29 cellular contexts compared by ENCODE assay signal in genomic region chr16:69814561-69814960, GRCh38. TPM values are rescaled to one million over a fixed set of nuclear protein-coding genes. Genes with fewer than 3 reads are reported as not detected.
DNase-seq lines count a peak whose midpoint lies in the region; ATAC-seq, FAIRE-seq and TF ChIP-seq lines count a peak whose summit lies in the region.
"Had no signal": no experiment of that assay in that cellular context is flagged by ENCODE, and none has a peak within 500 bp of the region (broad histone marks: within the 10 kb centered on the region; RNA-seq: fewer than 3 reads in every experiment).

No MANE protein-coding gene starts in this region.

- in situ Hi-C loops in HepG2 (cut with HindIII; ENCODE audit: extremely low pct_ligation_motif_present, low pct_unique_long_range_greater_than_20kb) = no loop called here

- 28 to 32% methylated on average over 4 of the region's 4 CpGs for WGBS in body of pancreas, 2 donors
- WGBS in HepG2 (ENCODE audit: low lambda C conversion rate) = 19% methylated on average over 4 of the region's 4 CpGs
- WGBS in prostate gland = 48% methylated on average over 4 of the region's 4 CpGs

- H3K4me1 Mint-ChIP-seq in Caco-2 (ENCODE audit: low read depth, unreplicated experiment) (peaks cover 8% of the 10 kb centered on the region), GM23338 (peaks cover 13% of the 10 kb centered on the region)

- H2AFZ ChIP-seq in HepG2 (ENCODE audit: low read length) (no peak overlapping the region), GM23338 (no peak overlapping the region), PC-3 (ENCODE audit: low read length) (no peak overlapping the region)
- H2AFZ ChIP-seq: PC-9 had no signal

- H3K27ac ChIP-seq in body of pancreas (peak overlapping the region; percentile 78 to 95 (median 91)), HepG2 (ENCODE audit: extremely low read length, insufficient read depth, low read length) (peak overlapping the region; percentile 67), prostate gland (peak overlapping the region; percentile 20 to 33), GM23338 (ENCODE audit: low read depth) (no peak overlapping the region), PC-3 (ENCODE audit: low read length) (no peak overlapping the region)
- H3K27ac ChIP-seq: BLaER1, PC-9, SJCRH30 had no signal

- H3K9me2 ChIP-seq in GM23338 (ENCODE audit: insufficient read depth) (no peaks in the 10 kb centered on the region), PC-3 (replicated peaks; ENCODE audit: low read length) (no peaks in the 10 kb centered on the region)

- no peak overlapping the region for H3K4me3 ChIP-seq in Caco-2 (ENCODE audit: low read depth, low read length)
- no peak overlapping the region for H3K4me3 ChIP-seq in body of pancreas
- H3K4me3 ChIP-seq in HepG2 (replicated peaks in 1 of 3; ENCODE audit: insufficient read depth in 1 of 3, low read depth in 2 of 3, low read length in 3 of 3) = peak overlapping the region in 1 of 3 experiments; percentile 9; a peak in 1 of 6 replicates
- H3K4me3 ChIP-seq in prostate gland = no peak overlapping the region
- no peak overlapping the region for H3K4me3 ChIP-seq in GM23338
- H3K4me3 ChIP-seq in PC-3 (ENCODE audit: low read length) = no peak overlapping the region
- H3K4me3 ChIP-seq: BLaER1, K562, PC-9, SJCRH30 had no signal

- no peak for TF ChIP-seq RAD21 in HepG2 (CRISPR knock-in tag; IDR thresholded peaks at IDR 0.05)

- H3K36me3 ChIP-seq in Caco-2 (ENCODE audit: control insufficient read depth, insufficient read depth, low read length) = no peaks in the 10 kb centered on the region; the same call in 1 of the 2 replicates
- H3K36me3 ChIP-seq in body of pancreas (replicated peaks in 1 of 2; ENCODE audit: insufficient read depth in 1 of 2, low read depth in 2 of 2) = no peaks in the 10 kb centered on the region
- H3K36me3 ChIP-seq in HepG2 (replicated peaks in 1 of 2; ENCODE audit: control insufficient read depth in 1 of 2, insufficient read depth in 2 of 2, low read length in 2 of 2) = peaks cover 2 to 13% of the 10 kb centered on the region in 2 experiments; a peak in 1 of 5 replicates
- H3K36me3 ChIP-seq in prostate gland = no peaks in the 10 kb centered on the region
- H3K36me3 ChIP-seq in GM23338 (ENCODE audit: insufficient read depth) = no peaks in the 10 kb centered on the region
- no peaks in the 10 kb centered on the region for H3K36me3 ChIP-seq in PC-3 (ENCODE audit: low read depth, low read length)
- H3K36me3 ChIP-seq: SJCRH30 had no signal

- peaks cover 27% of the 10 kb centered on the region for H3K36me3 Mint-ChIP-seq in Caco-2 (ENCODE audit: insufficient read depth, unreplicated experiment)
- peaks cover 11% of the 10 kb centered on the region for H3K36me3 Mint-ChIP-seq in GM23338 (ENCODE audit: low read depth)

- intact Hi-C loops in Caco-2 (cut with micrococcal nuclease; ENCODE audit: unreplicated experiment) = loop anchor here (2.0 kb wide), 1 partner anchor 16 kb away; no protein-coding TSS in a partner anchor
- intact Hi-C loops in body of pancreas (cut with DNase I) = no loop called here
- intact Hi-C loops in HepG2 (cut with micrococcal nuclease; ENCODE audit: unreplicated experiment) = no loop called here
- intact Hi-C loops in prostate gland (cut with DNase I) = no loop called here
- intact Hi-C loops in PC-3 (cut with micrococcal nuclease) = no loop called here

- peak overlapping the region; percentile 52 for H3K27ac Mint-ChIP-seq in Caco-2 (ENCODE audit: unreplicated experiment)
- no peak overlapping the region for H3K27ac Mint-ChIP-seq in GM23338

- H3K4me3 Mint-ChIP-seq in Caco-2 (ENCODE audit: unreplicated experiment) = no peak overlapping the region
- no peak overlapping the region for H3K4me3 Mint-ChIP-seq in GM23338
- H3K4me3 Mint-ChIP-seq: CD4-positive, alpha-beta memory T cell had no signal

- TF ChIP-seq EP300 in HepG2 (IDR thresholded peaks at IDR 0.05; ENCODE audit: low read depth in 2 of 2, low read length in 2 of 2) = peak in 1 of 2 experiments; percentile 48; a peak in 1 of 4 replicates
- TF ChIP-seq EP300 in HepG2 (CRISPR knock-in tag; IDR thresholded peaks at IDR 0.05; ENCODE audit: borderline replicate concordance) = no peak

- H3F3A ChIP-seq in GM23338 (replicated peaks; ENCODE audit: low read depth) (no peaks in the 10 kb centered on the region), PC-3 (ENCODE audit: low read length, unreplicated experiment) (no peaks in the 10 kb centered on the region)

- TF ChIP-seq CTCF in Caco-2 (IDR thresholded peaks at IDR 0.05; ENCODE audit: insufficient read depth in 1 of 2, low read depth in 1 of 2, low read length in 1 of 2, severe bottlenecking in 1 of 2, unreplicated experiment in 1 of 2) (no peak), body of pancreas (IDR thresholded peaks at IDR 0.05) (no peak), HepG2 (CRISPR knock-in tag; IDR thresholded peaks at IDR 0.05) (no peak), prostate gland (IDR thresholded peaks at IDR 0.05) (no peak), GM23338 (conservative IDR thresholded peaks at IDR 0.05; ENCODE audit: low read depth in 2 of 2) (no peak), PC-3 (conservative IDR thresholded peaks at IDR 0.05; ENCODE audit: low read depth, low read length) (no peak)

- TF ChIP-seq POLR2A in body of pancreas (IDR thresholded peaks at IDR 0.05) (peak in 1 of 3 donors; percentile 12), HepG2 (IDR thresholded peaks at IDR 0.05; ENCODE audit: insufficient read depth in 1 of 2, low read depth in 2 of 2, low read length in 2 of 2) (no peak), prostate gland (IDR thresholded peaks at IDR 0.05) (no peak)

- ATAC-seq in body of pancreas (peak; percentile 94), HepG2 (peak; percentile 55), GM23338 (no peak), PC-3 (no peak)
- ATAC-seq: K562, Right ventricle myocardium inferior, SK-N-SH treated with all-trans-retinoic acid at 6 μM for 48 hours had no signal

- POLR2A ChIA-PET in Caco-2 (lab: Charles Lee) = interaction anchor here (0.7 kb wide), 1 partner anchor 27 kb away, joined by 3 read pairs; no protein-coding TSS in a partner anchor
- POLR2A ChIA-PET in HepG2 (lab: Yijun Ruan, JAX) = interaction anchor here (1.0 to 4.7 kb wide), 4 partner anchors 9 to 91 kb away, joined by 4 to 25 read pairs (median 6); no protein-coding TSS in a partner anchor
- POLR2A ChIA-PET in PC-3 (lab: Charles Lee; ENCODE audit: unreplicated experiment) = interaction anchor here (0.7 kb wide), 1 partner anchor 722 kb away, joined by 4 read pairs; no protein-coding TSS in a partner anchor

- H3K9me3 Mint-ChIP-seq in Caco-2 (ENCODE audit: unreplicated experiment) (no peaks in the 10 kb centered on the region), GM23338 (peaks cover 2% of the 10 kb centered on the region; the same call in 1 of the 3 replicates)

- no peaks in the 10 kb centered on the region for H3K79me2 ChIP-seq in HepG2 (ENCODE audit: insufficient read depth, low read length)
- no peaks in the 10 kb centered on the region; the same call in 1 of the 2 replicates for H3K79me2 ChIP-seq in GM23338 (replicated peaks; ENCODE audit: insufficient read depth)
- H3K79me2 ChIP-seq in PC-3 (ENCODE audit: low read length) = no peaks in the 10 kb centered on the region

- peak; percentile 39 for FAIRE-seq in HepG2 (lab: Jason Lieb, UNC)
- FAIRE-seq: GM12891, GM19239, H54, K562 had no signal

- no peaks in the 10 kb centered on the region for H4K20me1 ChIP-seq in HepG2 (ENCODE audit: insufficient read depth, low read length)
- H4K20me1 ChIP-seq in GM23338 (replicated peaks; ENCODE audit: insufficient read depth) = no peaks in the 10 kb centered on the region
- H4K20me1 ChIP-seq in PC-3 (ENCODE audit: low read length) = no peaks in the 10 kb centered on the region
- H4K20me1 ChIP-seq: BLaER1 had no signal

- BruUV-seq in Caco-2 (replicated peaks; lab: Mats Ljungman, UMichigan) (no TSS peak), HepG2 (replicated peaks; lab: Mats Ljungman, UMichigan) (no TSS peak), PC-3 (replicated peaks; lab: Mats Ljungman, UMichigan) (no TSS peak)

- H3K4me2 ChIP-seq in HepG2 (ENCODE audit: low read depth, low read length) (peak overlapping the region; percentile 55), GM23338 (no peak overlapping the region), PC-3 (ENCODE audit: low read length) (no peak overlapping the region)
- H3K4me2 ChIP-seq: BLaER1, PC-9 had no signal

- peaks cover 8% of the 10 kb centered on the region; the same call in 1 of the 2 replicates for H3K4me1 ChIP-seq in Caco-2
- peaks cover 56% of the 10 kb centered on the region for H3K4me1 ChIP-seq in body of pancreas
- peaks cover 65% of the 10 kb centered on the region for H3K4me1 ChIP-seq in HepG2 (ENCODE audit: insufficient read depth, low read length)
- no peaks in the 10 kb centered on the region for H3K4me1 ChIP-seq in prostate gland (replicated peaks)
- H3K4me1 ChIP-seq in GM23338 (ENCODE audit: insufficient read depth) = peaks cover 8% of the 10 kb centered on the region; the same call in 1 of the 2 replicates
- H3K4me1 ChIP-seq in PC-3 (ENCODE audit: insufficient read depth, low read length) = peaks cover 7% of the 10 kb centered on the region
- H3K4me1 ChIP-seq: SJCRH30 had no signal

- CTCF ChIA-PET in Caco-2 (lab: Charles Lee) (interaction anchor here (0.7 to 1.1 kb wide), 2 partner anchors 17 to 44 kb away, joined by 3 to 4 read pairs; no protein-coding TSS in a partner anchor), HepG2 (lab: Yijun Ruan, JAX; ENCODE audit: low intra/inter-chr PET ratio, low total read pairs) (no interaction called here), PC-3 (lab: Charles Lee) (no interaction called here)

- H3K9me3 ChIP-seq in Caco-2 = no peaks in the 10 kb centered on the region
- no peaks in the 10 kb centered on the region for H3K9me3 ChIP-seq in body of pancreas
- H3K9me3 ChIP-seq in HepG2 (ENCODE audit: low read length) = no peaks in the 10 kb centered on the region
- H3K9me3 ChIP-seq in prostate gland = no peaks in the 10 kb centered on the region
- no peaks in the 10 kb centered on the region for H3K9me3 ChIP-seq in PC-3 (ENCODE audit: low read length)
- H3K9me3 ChIP-seq: SJCRH30 had no signal

- H3K27me3 Mint-ChIP-seq in Caco-2 (ENCODE audit: insufficient read depth, unreplicated experiment) = no peaks in the 10 kb centered on the region
- peaks cover 10% of the 10 kb centered on the region for H3K27me3 Mint-ChIP-seq in GM23338 (ENCODE audit: insufficient read depth, low read depth, poor library complexity)
- H3K27me3 Mint-ChIP-seq: CD4-positive, alpha-beta memory T cell had no signal

- H3K27me3 ChIP-seq in Caco-2 (replicated peaks; ENCODE audit: control insufficient read depth, insufficient read depth, low read length) (no peaks in the 10 kb centered on the region), body of pancreas (no peaks in the 10 kb centered on the region), HepG2 (ENCODE audit: control insufficient read depth in 1 of 2, insufficient read depth in 2 of 2, low read length in 2 of 2) (no peaks in the 10 kb centered on the region), prostate gland (replicated peaks; ENCODE audit: insufficient read depth) (no peaks in the 10 kb centered on the region), GM23338 (ENCODE audit: insufficient read depth) (no peaks in the 10 kb centered on the region), PC-3 (ENCODE audit: low read length) (no peaks in the 10 kb centered on the region)
- H3K27me3 ChIP-seq: BLaER1, SJCRH30 had no signal

- DNase-seq in Caco-2 = peak in 1 of 2 experiments; percentile 46
- DNase-seq in body of pancreas = peak; percentile 80 to 90 (median 88)
- DNase-seq in HepG2 (ENCODE audit: low spot score) = peak; percentile 62
- no peak for DNase-seq in prostate gland (ENCODE audit: low spot score)
- no peak for DNase-seq in GM23338 (ENCODE audit: low spot score)
- no peak for DNase-seq in COLO829 (ENCODE audit: low spot score)
- no peak for DNase-seq in PC-3
- no peak for DNase-seq in cortex of kidney (lab: John Stamatoyannopoulos, UW)
- DNase-seq: CD4-positive, alpha-beta memory T cell; DMS 273 treated with DMSO at 0.1 percent for 48 hours; DMS79 treated with DMSO at 0.1 percent for 48 hours; GF-D8; Kasumi-1; NCI-H1105 treated with DMSO at 0.1 percent for 48 hours; NCI-H146; NCI-H1930; NCI-H2107; NCI-H524; NCI-H748 treated with DMSO at 0.1 percent for 48 hours; NK-92 treated with Interleukin-12 subunit alpha and Interleukin-12 subunit beta, amount 100 ng/mL, for 24 hours; PC-9; SJCRH30 had no signal

- H3K9ac ChIP-seq in HepG2 (ENCODE audit: insufficient read depth, low read depth, low read length) = peak overlapping the region; percentile 49; the same call in 1 of the 2 replicates
- H3K9ac ChIP-seq in PC-3 (ENCODE audit: low read length) = no peak overlapping the region
- H3K9ac ChIP-seq: BLaER1 had no signal

RNA-seq across cellular contexts. Expression of gene WWP2, which starts 52.4 kb away (rescaled TPM):
- 39.7 and 43.9 TPM in 2 replicates for total RNA-seq in Caco-2 (2022)
- total RNA-seq in body of pancreas = 10 to 100 TPM; 34.8 to 78.8 TPM
- 28.2 and 31.9 TPM in 2 replicates for total RNA-seq in HepG2 (2016; rRNA removed; fragmentation: Illumina TruSeq; extraction: Trizol)
- 18.6 and 20.3 TPM in 2 replicates for total RNA-seq in HepG2 (2016; cell fraction: cytosol; rRNA removed; fragmentation: Illumina TruSeq; extraction: Trizol; ENCODE audit: low read depth)
- 25.4 and 28.2 TPM in 2 replicates for total RNA-seq in HepG2 (2016; cell fraction: insoluble cytoplasmic fraction; rRNA removed; fragmentation: Illumina TruSeq; extraction: Trizol)
- total RNA-seq in HepG2 (2016; cell fraction: membrane; rRNA removed; fragmentation: Illumina TruSeq; extraction: Trizol) = 17.7 and 18.1 TPM in 2 replicates
- 36.0 and 41.1 TPM in 2 replicates for total RNA-seq in HepG2 (2016; cell fraction: nucleus; rRNA removed; fragmentation: Illumina TruSeq; extraction: Trizol)
- polyA plus RNA-seq in HepG2 (2011; rRNA removed) = 11.4 and 13.6 TPM in 2 replicates
- 7.5 and 8.1 TPM in 2 replicates for polyA plus RNA-seq in HepG2 (2011; cell fraction: cytosol; rRNA removed)
- polyA plus RNA-seq in HepG2 (2011; cell fraction: nucleus; rRNA removed) = 45.3 and 46.4 TPM in 2 replicates
- 25.4 and 26.4 TPM in 2 replicates for polyA plus RNA-seq in HepG2 (2012)
- 3.6 and 3.7 TPM in 2 replicates for polyA plus RNA-seq in HepG2 (2016; cell fraction: cytosol; fragmentation: Illumina TruSeq; extraction: Trizol; ENCODE audit: low read depth)
- 23.4 and 32.9 TPM in 2 replicates for polyA plus RNA-seq in HepG2 (2016; cell fraction: insoluble cytoplasmic fraction; fragmentation: Illumina TruSeq; extraction: Trizol; ENCODE audit: low read depth)
- 9.8 and 10.7 TPM in 2 replicates for polyA plus RNA-seq in HepG2 (2016; cell fraction: membrane; fragmentation: Illumina TruSeq; extraction: Trizol; ENCODE audit: low read depth)
- 61.5 and 63.2 TPM in 2 replicates for polyA plus RNA-seq in HepG2 (2016; cell fraction: nucleus; fragmentation: Illumina TruSeq; extraction: Trizol; ENCODE audit: insufficient read depth, low read depth)
- 17.8 and 29.5 TPM in 2 replicates for polyA minus RNA-seq in HepG2 (2011; rRNA and poly(A)+ RNA removed; ENCODE audit: low replicate concordance)
- polyA minus RNA-seq in HepG2 (2011; cell fraction: cytosol; rRNA and poly(A)+ RNA removed) = 12.8 and 16.9 TPM in 2 replicates
- polyA minus RNA-seq in HepG2 (2011; cell fraction: nucleus; rRNA and poly(A)+ RNA removed) = 37.2 and 39.9 TPM in 2 replicates
- total RNA-seq in prostate gland = 10 to 100 TPM; 30.9 to 66.3 TPM
- total RNA-seq in GM23338 (2014; rRNA removed; shearing (Covaris generic)) = 29.2 and 35.5 TPM in 2 replicates
- polyA plus RNA-seq in GM23338 (2016; fragmentation: Nextera tagmentation; extraction: Ambion mirVana) = 11.6 and 12.3 TPM in 2 replicates
- 15.8 and 17.1 TPM in 2 replicates for total RNA-seq in PC-3 (2014; rRNA removed)

RNA-seq across cellular contexts. Expression of gene NOB1, which starts 59.8 kb away (rescaled TPM):
- total RNA-seq in Caco-2 (2022) (115 and 120 TPM in 2 replicates), body of pancreas (10 to 100 TPM; 28.0 to 69.0 TPM), HepG2 (2016; rRNA removed; fragmentation: Illumina TruSeq; extraction: Trizol) (47.1 and 83.5 TPM in 2 replicates), prostate gland (10 to 100 TPM; 29.8 to 44.1 TPM), PC-3 (2014; rRNA removed) (31.9 and 45.1 TPM in 2 replicates)
- total RNA-seq in HepG2 (2016; cell fraction: cytosol; rRNA removed; fragmentation: Illumina TruSeq; extraction: Trizol; ENCODE audit: low read depth) = 30.5 and 33.0 TPM in 2 replicates
- 48.8 and 85.3 TPM in 2 replicates for total RNA-seq in HepG2 (2016; cell fraction: insoluble cytoplasmic fraction; rRNA removed; fragmentation: Illumina TruSeq; extraction: Trizol)
- total RNA-seq in HepG2 (2016; cell fraction: membrane; rRNA removed; fragmentation: Illumina TruSeq; extraction: Trizol) = 54.4 and 54.7 TPM in 2 replicates
- total RNA-seq in HepG2 (2016; cell fraction: nucleus; rRNA removed; fragmentation: Illumina TruSeq; extraction: Trizol) = 37.1 and 40.2 TPM in 2 replicates
- polyA plus RNA-seq in HepG2 (2011; rRNA removed) (159 and 162 TPM in 2 replicates), GM23338 (2016; fragmentation: Nextera tagmentation; extraction: Ambion mirVana) (54.1 and 56.6 TPM in 2 replicates)
- 187 and 245 TPM in 2 replicates for polyA plus RNA-seq in HepG2 (2011; cell fraction: cytosol; rRNA removed)
- 97.8 and 101 TPM in 2 replicates for polyA plus RNA-seq in HepG2 (2011; cell fraction: nucleus; rRNA removed)
- 151 and 164 TPM in 2 replicates for polyA plus RNA-seq in HepG2 (2012)
- 53.6 and 57.2 TPM in 2 replicates for polyA plus RNA-seq in HepG2 (2016; cell fraction: cytosol; fragmentation: Illumina TruSeq; extraction: Trizol; ENCODE audit: low read depth)
- 224 and 233 TPM in 2 replicates for polyA plus RNA-seq in HepG2 (2016; cell fraction: insoluble cytoplasmic fraction; fragmentation: Illumina TruSeq; extraction: Trizol; ENCODE audit: low read depth)
- polyA plus RNA-seq in HepG2 (2016; cell fraction: membrane; fragmentation: Illumina TruSeq; extraction: Trizol; ENCODE audit: low read depth) = 81.4 and 91.5 TPM in 2 replicates
- 100 and 106 TPM in 2 replicates for polyA plus RNA-seq in HepG2 (2016; cell fraction: nucleus; fragmentation: Illumina TruSeq; extraction: Trizol; ENCODE audit: insufficient read depth, low read depth)
- polyA minus RNA-seq in HepG2 (2011; rRNA and poly(A)+ RNA removed; ENCODE audit: low replicate concordance) = 115 and 322 TPM in 2 replicates
- 172 TPM in 2 replicates for polyA minus RNA-seq in HepG2 (2011; cell fraction: cytosol; rRNA and poly(A)+ RNA removed)
- polyA minus RNA-seq in HepG2 (2011; cell fraction: nucleus; rRNA and poly(A)+ RNA removed) = 70.4 and 93.7 TPM in 2 replicates
- total RNA-seq in GM23338 (2014; rRNA removed; shearing (Covaris generic)) = 41.4 and 44.1 TPM in 2 replicates

Comparison
In these comparisons a context has a peak if more than half of its experiments do, and no peak if none do; other contexts are left out.
1. DNase-seq: peak in body of pancreas (4 of 4) and HepG2 (single experiment); none in prostate gland (single experiment), GM23338 (single experiment), COLO829 (single experiment), PC-3 (single experiment) and cortex of kidney (single experiment).
2. ATAC-seq: peak in body of pancreas (single experiment) and HepG2 (single experiment); none in GM23338 (single experiment) and PC-3 (single experiment).
3. H3K27ac ChIP-seq: peak in body of pancreas (4 of 4), HepG2 (single experiment) and prostate gland (2 of 2); none in GM23338 (single experiment) and PC-3 (single experiment).